In genomic region chr4:103032575-103032974, GRCh38 we compare ENCODE assay signal across 8 cellular contexts. TPM values are rescaled to one million over a fixed set of nuclear protein-coding genes. Genes with fewer than 3 reads are reported as not detected.
DNase-seq lines count a peak whose midpoint lies in the region; ATAC-seq lines count a peak whose summit lies in the region.

No MANE protein-coding gene starts in this region.

- no peaks in the 10 kb centered on the region for H3K4me1 ChIP-seq in SJCRH30

- H3K9me3 ChIP-seq in SJCRH30 (replicated peaks) = no peaks in the 10 kb centered on the region

- ATAC-seq in left ventricle myocardium superior = peak; percentile 31
- ATAC-seq in Right ventricle myocardium superior (ENCODE audit: poor library complexity) = no peak
- peak; percentile 85 for ATAC-seq in HG03103 (IDR thresholded peaks at IDR 0.05; ENCODE audit: low read depth, unreplicated experiment)
- no peak for ATAC-seq in HG03457 (IDR thresholded peaks at IDR 0.05; ENCODE audit: unreplicated experiment)
- no peak for ATAC-seq in esophagus mucosa

- H3K27ac ChIP-seq in SJCRH30 = no peak overlapping the region

- DNase-seq in left ventricle myocardium superior (no peak), Right ventricle myocardium superior (no peak), SJCRH30 (peak; percentile 37 to 64), iris pigment epithelial cell (ENCODE audit: low read depth) (peak; percentile 40), NCI-H774 (lab: John Stamatoyannopoulos, UW) (no peak)

- H3K4me3 ChIP-seq in SJCRH30 = no peak overlapping the region

- H3K36me3 ChIP-seq in SJCRH30 = 0 out of 2 replicates have a peak, but pooled peaks cover 4% of the 10 kb centered on the region

- H3K27me3 ChIP-seq in SJCRH30 = no peaks in the 10 kb centered on the region

- intact Hi-C loops in left ventricle myocardium superior (cut with micrococcal nuclease) = no loop called here
- intact Hi-C loops in Right ventricle myocardium superior (cut with DNase I) = no loop called here

RNA-seq across cellular contexts. Expression of gene SLC9B1, which starts 13.1 kb away (rescaled TPM):
- total RNA-seq in left ventricle myocardium superior = 0.20 TPM
- 0.65 TPM for total RNA-seq in Right ventricle myocardium superior
- total RNA-seq in SJCRH30 (2014; rRNA removed; shearing (Covaris generic)) = 0.22 and 0.91 TPM in 2 replicates
- total RNA-seq in esophagus mucosa = 0.28 TPM

RNA-seq across cellular contexts. Expression of gene SLC9B2, which starts 44.0 kb away (rescaled TPM):
- total RNA-seq in left ventricle myocardium superior = 3.3 TPM
- total RNA-seq in Right ventricle myocardium superior = 2.4 TPM
- total RNA-seq in SJCRH30 (2014; rRNA removed; shearing (Covaris generic)) = 16.8 and 20.6 TPM in 2 replicates
- 6.1 TPM for total RNA-seq in esophagus mucosa

Comparison
In these comparisons a context has a peak if more than half of its experiments do, and no peak if none do; other contexts are left out.
1. ATAC-seq: peak in left ventricle myocardium superior (single experiment) and HG03103 (single experiment); none in Right ventricle myocardium superior (single experiment), HG03457 (single experiment) and esophagus mucosa (single experiment).
2. DNase-seq: peak in SJCRH30 (2 of 2) and iris pigment epithelial cell (single experiment); none in left ventricle myocardium superior (single experiment), Right ventricle myocardium superior (single experiment) and NCI-H774 (single experiment).